ENCODE assay signal across 38 cellular contexts in genomic region chr3:48416546-48416945, GRCh38. TPM values are rescaled to one million over a fixed set of nuclear protein-coding genes. Genes with fewer than 3 reads are reported as not detected.
"Had no signal": no experiment of that assay in that cellular context is flagged by ENCODE, and none has a peak within 500 bp of the region (broad histone marks: within the 10 kb centered on the region; RNA-seq: fewer than 3 reads in every experiment).

No MANE protein-coding gene starts in this region.

- H3K4me3 ChIP-seq: Peyer's patch had no signal

- H3K9ac ChIP-seq: KMS-11 had no signal

- H3K4me1 Mint-ChIP-seq: activated B cell treated with CpG ODN at 0.5 μM for 24 hours; activated CD8-positive, alpha-beta memory T cell treated with anti-CD3 and anti-CD28 coated beads, Interleukin-2, amount 10 ng/mL, durations not matched to agents 7 days and 5 days; activated naive CD4-positive, alpha-beta T cell treated with anti-CD3 and anti-CD28 coated beads, Interleukin-2, amount 10 ng/mL, durations not matched to agents 7 days and 5 days; activated naive CD8-positive, alpha-beta T cell treated with anti-CD3 and anti-CD28 coated beads for 36 hours had no signal

- ATAC-seq: activated CD8-positive, alpha-beta memory T cell treated with anti-CD3 and anti-CD28 coated beads, Interleukin-2, amount 10 ng/mL, durations not matched to agents 7 days and 5 days; PC-3; Right ventricle myocardium inferior had no signal

- H3K27me3 ChIP-seq: brain microvascular endothelial cell, Peyer's patch had no signal

- H3K27ac Mint-ChIP-seq: activated B cell treated with CpG ODN at 0.5 μM for 24 hours; activated CD4-positive, alpha-beta memory T cell treated with anti-CD3 and anti-CD28 coated beads for 36 hours; activated CD8-positive, alpha-beta memory T cell treated with anti-CD3 and anti-CD28 coated beads, Interleukin-2, amount 10 ng/mL, durations not matched to agents 7 days and 5 days; activated naive CD4-positive, alpha-beta T cell treated with anti-CD3 and anti-CD28 coated beads, Interleukin-2, amount 10 ng/mL, durations not matched to agents 7 days and 5 days; activated naive CD8-positive, alpha-beta T cell treated with anti-CD3 and anti-CD28 coated beads for 36 hours had no signal

- DNase-seq: activated B cell treated with CpG ODN at 0.5 μM for 24 hours; activated CD4-positive, alpha-beta memory T cell treated with anti-CD3 and anti-CD28 coated beads for 36 hours; activated CD4-positive, alpha-beta T cell treated with anti-CD3 and anti-CD28 coated beads for 4 hours; activated CD4-positive, alpha-beta T cell treated with anti-CD3 and anti-CD28 coated beads, Interleukin-2, amount 50 U/mL, for 1 hour; activated CD4-positive, CD25-positive, alpha-beta regulatory T cell treated with anti-CD3 and anti-CD28 coated beads, Interleukin-2, amount 50 U/mL, for 72 hours; activated CD8-positive, alpha-beta memory T cell treated with anti-CD3 and anti-CD28 coated beads for 24 hours; activated CD8-positive, alpha-beta memory T cell treated with anti-CD3 and anti-CD28 coated beads, Interleukin-2, amount 10 ng/mL, durations not matched to agents 7 days and 5 days; activated CD8-positive, alpha-beta memory T cell treated with anti-CD3 and anti-CD28 coated beads, Interleukin-2, amount 50 U/mL, for 48 hours; activated effector memory CD4-positive, alpha-beta T cell treated with Interleukin-2 at 50 U/mL for 16 hours; activated naive CD4-positive, alpha-beta T cell treated with anti-CD3 and anti-CD28 coated beads, Interleukin-2, amount 10 ng/mL, durations not matched to agents 7 days and 5 days; activated naive CD8-positive, alpha-beta T cell treated with anti-CD3 and anti-CD28 coated beads for 36 hours; activated T-cell treated with anti-CD3 and anti-CD28 coated beads, Interleukin-2, amount 50 U/mL, for 48 hours; amniotic stem cell; brain microvascular endothelial cell; MM.1S; MV-4-11; NCI-H1092; NCI-H1436 treated with DMSO at 0.1 percent for 48 hours; NCI-H187; NCI-H2029 treated with DMSO at 0.1 percent for 48 hours; NCI-H2107; NCI-H2171; NCI-H510A; NCI-H526; NCI-H748 treated with DMSO at 0.1 percent for 48 hours; NK-92 treated with Interleukin-12 subunit alpha and Interleukin-12 subunit beta, amount 100 ng/mL, for 24 hours; PC-3; Peyer's patch; RPMI8226; SW 1271; T-helper 1 cell; T-helper 2 cell; T-helper 9 cell had no signal

- H3K9me3 Mint-ChIP-seq: activated B cell treated with CpG ODN at 0.5 μM for 24 hours; activated CD4-positive, alpha-beta memory T cell treated with anti-CD3 and anti-CD28 coated beads for 36 hours; activated naive CD4-positive, alpha-beta T cell treated with anti-CD3 and anti-CD28 coated beads, Interleukin-2, amount 10 ng/mL, durations not matched to agents 7 days and 5 days; activated naive CD8-positive, alpha-beta T cell treated with anti-CD3 and anti-CD28 coated beads for 36 hours had no signal

- H3K27ac ChIP-seq: brain microvascular endothelial cell, KMS-11, Peyer's patch, VCaP had no signal

- H3K36me3 Mint-ChIP-seq: activated CD4-positive, alpha-beta memory T cell treated with anti-CD3 and anti-CD28 coated beads for 36 hours; activated CD8-positive, alpha-beta memory T cell treated with anti-CD3 and anti-CD28 coated beads, Interleukin-2, amount 10 ng/mL, durations not matched to agents 7 days and 5 days; activated naive CD4-positive, alpha-beta T cell treated with anti-CD3 and anti-CD28 coated beads, Interleukin-2, amount 10 ng/mL, durations not matched to agents 7 days and 5 days; activated naive CD8-positive, alpha-beta T cell treated with anti-CD3 and anti-CD28 coated beads for 36 hours had no signal

- H3K4me2 ChIP-seq: KMS-11 had no signal

- H3K4me1 ChIP-seq: Peyer's patch had no signal

- H3K36me3 ChIP-seq: brain microvascular endothelial cell had no signal

- H3K9me3 ChIP-seq: Peyer's patch had no signal

- H3K27me3 Mint-ChIP-seq: activated B cell treated with CpG ODN at 0.5 μM for 24 hours; activated CD4-positive, alpha-beta memory T cell treated with anti-CD3 and anti-CD28 coated beads for 36 hours; activated CD8-positive, alpha-beta memory T cell treated with anti-CD3 and anti-CD28 coated beads, Interleukin-2, amount 10 ng/mL, durations not matched to agents 7 days and 5 days; activated naive CD4-positive, alpha-beta T cell treated with anti-CD3 and anti-CD28 coated beads, Interleukin-2, amount 10 ng/mL, durations not matched to agents 7 days and 5 days; activated naive CD8-positive, alpha-beta T cell treated with anti-CD3 and anti-CD28 coated beads for 36 hours had no signal

- H3K4me3 Mint-ChIP-seq: activated B cell treated with CpG ODN at 0.5 μM for 24 hours; activated CD4-positive, alpha-beta memory T cell treated with anti-CD3 and anti-CD28 coated beads for 36 hours; activated CD8-positive, alpha-beta memory T cell treated with anti-CD3 and anti-CD28 coated beads, Interleukin-2, amount 10 ng/mL, durations not matched to agents 7 days and 5 days; activated naive CD4-positive, alpha-beta T cell treated with anti-CD3 and anti-CD28 coated beads, Interleukin-2, amount 10 ng/mL, durations not matched to agents 7 days and 5 days; activated naive CD8-positive, alpha-beta T cell treated with anti-CD3 and anti-CD28 coated beads for 36 hours had no signal

RNA-seq across cellular contexts. Expression of gene FBXW12, which starts 44.5 kb away (rescaled TPM):
- total RNA-seq: activated B cell treated with CpG ODN at 0.5 μM for 24 hours; activated CD4-positive, alpha-beta memory T cell treated with anti-CD3 and anti-CD28 coated beads for 36 hours; activated CD8-positive, alpha-beta memory T cell treated with anti-CD3 and anti-CD28 coated beads, Interleukin-2, amount 10 ng/mL, durations not matched to agents 7 days and 5 days; activated naive CD8-positive, alpha-beta T cell treated with anti-CD3 and anti-CD28 coated beads for 36 hours; aorta; LHCN-M2; PC-3; Peyer's patch; Right ventricle myocardium inferior had no signal
- polyA plus RNA-seq: aorta had no signal
